In the genomic region with DNA sequence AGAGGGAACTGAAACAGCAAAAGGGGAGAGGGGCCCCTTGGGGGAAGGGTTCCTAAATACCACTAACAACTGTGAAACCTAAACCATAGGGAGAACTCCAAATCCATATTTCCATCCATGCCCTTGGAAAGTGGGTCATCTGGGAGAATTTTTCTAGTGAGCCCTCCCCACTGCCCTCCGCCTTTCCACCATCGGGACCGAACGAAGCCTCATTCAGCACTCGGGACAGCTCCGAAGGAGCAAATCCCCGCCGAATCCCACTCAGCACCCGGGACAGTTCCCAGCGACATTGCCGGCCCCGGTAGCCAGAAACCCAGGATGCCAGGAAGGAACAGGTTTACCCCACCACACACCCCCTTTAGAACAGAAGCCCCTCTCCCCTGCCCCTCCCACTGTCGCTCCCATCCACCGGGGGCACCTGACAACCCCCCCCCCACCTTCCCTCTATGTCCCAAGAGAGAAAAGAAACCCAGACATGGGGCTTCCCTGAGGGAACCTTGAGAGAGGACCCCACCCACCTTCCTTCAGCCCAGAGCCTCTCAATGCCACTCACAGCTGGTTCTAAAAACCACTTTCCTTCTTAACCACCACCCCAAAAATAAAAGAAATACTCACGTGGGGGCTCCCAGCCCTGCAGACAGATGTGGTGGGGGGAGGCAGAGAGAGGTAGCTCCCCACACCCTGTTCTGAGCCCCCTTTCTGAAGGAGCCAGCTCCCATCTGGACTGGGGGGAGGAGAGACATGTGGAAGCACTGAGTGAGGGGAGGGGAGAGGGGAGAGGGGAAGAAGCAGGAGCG, we compare ENCODE assay signal across 9 cellular contexts. TPM values are rescaled to one million over a fixed set of nuclear protein-coding genes. Genes with fewer than 3 reads are reported as not detected.
DNase-seq lines count a peak whose midpoint lies in the region; ATAC-seq and TF ChIP-seq lines count a peak whose summit lies in the region.
"Had no signal": no experiment of that assay in that cellular context is flagged by ENCODE, and none has a peak within 500 bp of the region (broad histone marks: within the 10 kb centered on the region; RNA-seq: fewer than 3 reads in every experiment).

No MANE protein-coding gene starts in this region.

- H3K9me3 ChIP-seq in CD4-positive, alpha-beta T cell (ENCODE audit: control insufficient read depth, low read length): no peaks in the 10 kb centered on the region
- H3K9me3 ChIP-seq in fibroblast of lung (ENCODE audit: control insufficient read depth, insufficient read depth, low read depth, low read length): no peaks in the 10 kb centered on the region

- no peaks in the 10 kb centered on the region for H3K36me3 Mint-ChIP-seq in CD4-positive, alpha-beta T cell (ENCODE audit: low read depth)
- H3K36me3 Mint-ChIP-seq in osteocyte (ENCODE audit: unreplicated experiment): no peaks in the 10 kb centered on the region
- no peaks in the 10 kb centered on the region for H3K36me3 Mint-ChIP-seq in activated T-helper 17 cell treated with anti-CD3 and anti-CD28 coated beads, Interleukin-2, amount 50 U/mL, for 72 hours (ENCODE audit: low read depth)

- H3K79me2 ChIP-seq in fibroblast of lung (ENCODE audit: control insufficient read depth, insufficient read depth, low read length): no peaks in the 10 kb centered on the region

- peak; percentile 64 for ATAC-seq in CD4-positive, alpha-beta T cell (ENCODE audit: poor library complexity)
- no peak for ATAC-seq in GM18873 (IDR thresholded peaks at IDR 0.05; ENCODE audit: low FRiP score, unreplicated experiment)
- no peak for ATAC-seq in activated T-helper 17 cell treated with anti-CD3 and anti-CD28 coated beads, Interleukin-2, amount 50 U/mL, for 72 hours (replicated peaks)
- no peak for ATAC-seq in HG03457 (IDR thresholded peaks at IDR 0.05; ENCODE audit: unreplicated experiment)

- peaks cover 73% of the 10 kb centered on the region for H3K27me3 ChIP-seq in CD4-positive, alpha-beta T cell (ENCODE audit: control insufficient read depth, insufficient read depth, low read length)
- H3K27me3 ChIP-seq in fibroblast of lung (ENCODE audit: control insufficient read depth, insufficient read depth, low read length): peaks cover 24% of the 10 kb centered on the region

- intact Hi-C loops in CD4-positive, alpha-beta T cell (cut with DNase I, micrococcal nuclease): no loop called here

- no peak for TF ChIP-seq CTCF in CD4-positive, alpha-beta T cell (IDR thresholded peaks at IDR 0.05)
- TF ChIP-seq CTCF in fibroblast of lung (conservative IDR thresholded peaks at IDR 0.05 in 1 of 2, IDR thresholded peaks at IDR 0.05 in 1 of 2; ENCODE audit: low read depth in 1 of 2, low read length in 2 of 2): no peak
- TF ChIP-seq CTCF in osteocyte (IDR thresholded peaks at IDR 0.05): no peak

- POLR2A ChIA-PET in CD4-positive, alpha-beta T cell (lab: Charles Lee): no interaction called here

- no peaks in the 10 kb centered on the region for H3K9me3 Mint-ChIP-seq in CD4-positive, alpha-beta T cell
- H3K9me3 Mint-ChIP-seq in osteocyte (ENCODE audit: unreplicated experiment): no peaks in the 10 kb centered on the region
- H3K9me3 Mint-ChIP-seq in activated T-helper 17 cell treated with anti-CD3 and anti-CD28 coated beads, Interleukin-2, amount 50 U/mL, for 72 hours: no peaks in the 10 kb centered on the region

- CTCF ChIA-PET in CD4-positive, alpha-beta T cell (lab: Charles Lee): no interaction called here

- no peaks in the 10 kb centered on the region for H3K4me1 ChIP-seq in fibroblast of lung (ENCODE audit: control insufficient read depth, extremely low read depth, insufficient read depth, low read length)

- no peak overlapping the region for H3K9ac ChIP-seq in fibroblast of lung (ENCODE audit: insufficient read depth, low read length)

- H3K27ac Mint-ChIP-seq in CD4-positive, alpha-beta T cell: no peak overlapping the region
- H3K27ac Mint-ChIP-seq in osteocyte (ENCODE audit: unreplicated experiment): no peak overlapping the region
- H3K27ac Mint-ChIP-seq in activated T-helper 17 cell treated with anti-CD3 and anti-CD28 coated beads, Interleukin-2, amount 50 U/mL, for 72 hours: no peak overlapping the region

- peaks cover 11% of the 10 kb centered on the region for H3K4me1 Mint-ChIP-seq in CD4-positive, alpha-beta T cell (ENCODE audit: low read depth)
- peaks cover 4% of the 10 kb centered on the region for H3K4me1 Mint-ChIP-seq in osteocyte (ENCODE audit: unreplicated experiment)
- H3K4me1 Mint-ChIP-seq in activated T-helper 17 cell treated with anti-CD3 and anti-CD28 coated beads, Interleukin-2, amount 50 U/mL, for 72 hours: peaks cover 7% of the 10 kb centered on the region

- no peak overlapping the region for H2AFZ ChIP-seq in fibroblast of lung (ENCODE audit: low read length)

- H3K27me3 Mint-ChIP-seq in CD4-positive, alpha-beta T cell: peaks cover 91% of the 10 kb centered on the region
- H3K27me3 Mint-ChIP-seq in osteocyte (ENCODE audit: unreplicated experiment): peaks cover 23% of the 10 kb centered on the region
- peaks cover 60% of the 10 kb centered on the region for H3K27me3 Mint-ChIP-seq in activated T-helper 17 cell treated with anti-CD3 and anti-CD28 coated beads, Interleukin-2, amount 50 U/mL, for 72 hours

- no peak overlapping the region for H3K4me3 Mint-ChIP-seq in CD4-positive, alpha-beta T cell
- no peak overlapping the region for H3K4me3 Mint-ChIP-seq in osteocyte (ENCODE audit: unreplicated experiment)
- H3K4me3 Mint-ChIP-seq in activated T-helper 17 cell treated with anti-CD3 and anti-CD28 coated beads, Interleukin-2, amount 50 U/mL, for 72 hours: no peak overlapping the region

- no peak overlapping the region for H3K4me3 ChIP-seq in fibroblast of lung (replicated peaks in 1 of 4; ENCODE audit: control extremely low read depth in 1 of 4, insufficient read depth in 1 of 4, low read depth in 3 of 4, low read length in 4 of 4)

- DNase-seq in CD4-positive, alpha-beta T cell: peak; percentile 16 to 51 (median 36)
- DNase-seq in Kasumi-1 (lab: John Stamatoyannopoulos, UW) (peak; percentile 66 to 73), fibroblast of lung (ENCODE audit: low read depth in 2 of 2) (peak; percentile 50 to 61), osteocyte (ENCODE audit: extremely low spot score, unreplicated experiment) (peak; percentile 92)
- DNase-seq in activated CD8-positive, alpha-beta memory T cell treated with anti-CD3 and anti-CD28 coated beads for 48 hours (ENCODE audit: low read depth in 2 of 3, low spot score in 2 of 3): peak in 2 of 3 experiments; percentile 31 to 42

- H3K27ac ChIP-seq in CD4-positive, alpha-beta T cell (ENCODE audit: low read depth, low read length): no peak overlapping the region
- no peak overlapping the region for H3K27ac ChIP-seq in fibroblast of lung (ENCODE audit: insufficient read depth, low read length)

- no peaks in the 10 kb centered on the region for H3K36me3 ChIP-seq in fibroblast of lung (ENCODE audit: control insufficient read depth, insufficient read depth, low read length)

- H3K4me2 ChIP-seq in fibroblast of lung (ENCODE audit: extremely low read depth, insufficient read depth, low read length): no peak overlapping the region

- no peaks in the 10 kb centered on the region for H4K20me1 ChIP-seq in fibroblast of lung (ENCODE audit: control insufficient read depth, extremely low read depth, insufficient read depth, low read length)

RNA-seq across cellular contexts. Expression of a gene that starts 4.5 kb away (rescaled TPM):
- under 1 TPM; 0.34 to 0.44 TPM for total RNA-seq in CD4-positive, alpha-beta T cell
- not detected in 2 replicates for total RNA-seq in fibroblast of lung
- polyA plus RNA-seq in fibroblast of lung: 0.02 TPM in 1 of 2 replicates, not detected in the other
- polyA plus RNA-seq in fibroblast of lung (2012): not detected in 2 replicates
- not detected in 2 replicates for polyA minus RNA-seq in fibroblast of lung (ENCODE audit: low replicate concordance)
- total RNA-seq in osteocyte: 0.21 TPM in 1 of 2 replicates, not detected in the other
- total RNA-seq in activated T-helper 17 cell treated with anti-CD3 and anti-CD28 coated beads, Interleukin-2, amount 50 U/mL, for 72 hours: 1 to 10 TPM; 1.3 TPM
- total RNA-seq: urinary bladder had no signal

Comparison
In these comparisons a context has a peak if more than half of its experiments do, and no peak if none do; other contexts are left out.
1. DNase-seq: peak in every context shown above with its lines; median percentile 92 in osteocyte; 70 in Kasumi-1; 56 in fibroblast of lung; 36 in activated CD8-positive, alpha-beta memory T cell treated with anti-CD3 and anti-CD28 coated beads for 48 hours; 36 in CD4-positive, alpha-beta T cell.